ENCODE assay signal across 8 cellular contexts in genomic region chr11:64305691-64306562, GRCh38. TPM values are rescaled to one million over a fixed set of nuclear protein-coding genes. Genes with fewer than 3 reads are reported as not detected.
DNase-seq lines count a peak whose midpoint lies in the region; ATAC-seq and TF ChIP-seq lines count a peak whose summit lies in the region.

No MANE protein-coding gene starts in this region.

- WGBS in prostate gland = 2% methylated on average over 32 of the region's 71 CpGs

- H3K27me3 ChIP-seq in BLaER1 treated with 17β-estradiol and CSF1 and Interleukin-3, amounts not matched to agents 10 nM and 100 nM = peaks cover 12 to 19% (median 14%) of the 10 kb centered on the region in 11 experiments
- peaks cover 10% of the 10 kb centered on the region for H3K27me3 ChIP-seq in HUES48 (ENCODE audit: control insufficient read depth, insufficient read depth, low read length)
- no peaks in the 10 kb centered on the region; the same call in 1 of the 2 replicates for H3K27me3 ChIP-seq in SJSA1 (replicated peaks)
- H3K27me3 ChIP-seq in prostate gland (replicated peaks; ENCODE audit: insufficient read depth) = no peaks in the 10 kb centered on the region
- H3K27me3 ChIP-seq in vagina = no peaks in the 10 kb centered on the region

- peaks cover 30 to 64% (median 34%) of the 10 kb centered on the region in 10 experiments for H3K4me1 ChIP-seq in BLaER1 treated with 17β-estradiol and CSF1 and Interleukin-3, amounts not matched to agents 10 nM and 100 nM
- H3K4me1 ChIP-seq in HUES48 (ENCODE audit: control insufficient read depth, insufficient read depth, low read length) (peaks cover 11% of the 10 kb centered on the region; the same call in 1 of the 2 replicates), SJSA1 (replicated peaks) (peaks cover 24% of the 10 kb centered on the region), prostate gland (replicated peaks) (peaks cover 2% of the 10 kb centered on the region), vagina (peaks cover 31% of the 10 kb centered on the region)

- H3K36me3 ChIP-seq in BLaER1 treated with 17β-estradiol and CSF1 and Interleukin-3, amounts not matched to agents 10 nM and 100 nM = peaks cover 12 to 39% (median 19%) of the 10 kb centered on the region in 11 experiments; a peak in 19 of 22 replicates
- H3K36me3 ChIP-seq in HUES48 (ENCODE audit: control insufficient read depth, insufficient read depth, low read length) (peaks cover 9% of the 10 kb centered on the region), SJSA1 (peaks cover 11% of the 10 kb centered on the region; the same call in 1 of the 2 replicates), prostate gland (no peaks in the 10 kb centered on the region), vagina (no peaks in the 10 kb centered on the region)

- ATAC-seq in GM19351 (IDR thresholded peaks at IDR 0.05; ENCODE audit: unreplicated experiment) = peak; percentile 26

- H4K20me1 ChIP-seq in BLaER1 treated with 17β-estradiol and CSF1 and Interleukin-3, amounts not matched to agents 10 nM and 100 nM = peaks cover 18 to 47% (median 36%) of the 10 kb centered on the region in 11 experiments; a peak in 20 of 22 replicates

- CTCF ChIA-PET in activated naive CD4-positive, alpha-beta T cell treated with anti-CD3 and anti-CD28 coated beads for 36 hours (lab: Charles Lee) = interaction anchor here (2.7 kb wide), 1 partner anchor 55 kb away, joined by 23 read pairs; the partner anchor contains the start of gene PLCB3

- DNase-seq in SJSA1 (ENCODE audit: low read depth in 1 of 2, low spot score in 2 of 2) (peak; percentile 73 to 79), cardiac septum (ENCODE audit: low spot score) (peak; percentile 93), prostate gland (ENCODE audit: low spot score) (peak; percentile 38), vagina (ENCODE audit: extremely low spot score in 2 of 2) (peak in 1 of 2 donors; percentile 91)
- DNase-seq in activated naive CD4-positive, alpha-beta T cell treated with anti-CD3 and anti-CD28 coated beads for 36 hours = peak; percentile 82

- H3K36me3 Mint-ChIP-seq in activated naive CD4-positive, alpha-beta T cell treated with anti-CD3 and anti-CD28 coated beads for 36 hours (ENCODE audit: low read depth) = peaks cover 9% of the 10 kb centered on the region

- peak overlapping the region; percentile 64 to 97 (median 92) for H3K27ac ChIP-seq in BLaER1 treated with 17β-estradiol and CSF1 and Interleukin-3, amounts not matched to agents 10 nM and 100 nM
- H3K27ac ChIP-seq in HUES48 (ENCODE audit: low read depth, low read length) (peak overlapping the region; percentile 92), SJSA1 (no peak overlapping the region), prostate gland (peak overlapping the region; percentile 75 to 78), vagina (peak overlapping the region; percentile 88)

- H3K9me3 ChIP-seq in BLaER1 treated with 17β-estradiol and CSF1 and Interleukin-3, amounts not matched to agents 10 nM and 100 nM (replicated peaks in 1 of 11) = no peaks in the 10 kb centered on the region
- H3K9me3 ChIP-seq in HUES48 (ENCODE audit: control insufficient read depth, insufficient read depth, low read length) (no peaks in the 10 kb centered on the region), SJSA1 (replicated peaks) (no peaks in the 10 kb centered on the region), prostate gland (no peaks in the 10 kb centered on the region), vagina (no peaks in the 10 kb centered on the region)

- H3K4me3 Mint-ChIP-seq in activated naive CD4-positive, alpha-beta T cell treated with anti-CD3 and anti-CD28 coated beads for 36 hours = peak overlapping the region; percentile 91

- TF ChIP-seq CTCF in prostate gland (IDR thresholded peaks at IDR 0.05) (peak in 2 of 4 experiments; percentile 38 to 40), vagina (IDR thresholded peaks at IDR 0.05) (no peak)

- peak overlapping the region; percentile 87 for H3K27ac Mint-ChIP-seq in activated naive CD4-positive, alpha-beta T cell treated with anti-CD3 and anti-CD28 coated beads for 36 hours

- peak; percentile 69 for TF ChIP-seq POLR2A in prostate gland (IDR thresholded peaks at IDR 0.05)
- no peak for TF ChIP-seq POLR2A in vagina (IDR thresholded peaks at IDR 0.05)

- intact Hi-C loops in activated naive CD4-positive, alpha-beta T cell treated with anti-CD3 and anti-CD28 coated beads for 36 hours (cut with micrococcal nuclease) = loop anchor here (1.0 to 2.0 kb wide), 14 partner anchors 11 to 473 kb away; partner anchors contain the start of genes CCDC88B, COX8A, DNAJC4 and FKBP2
- intact Hi-C loops in cardiac septum (cut with DNase I) (loop anchor here (2.0 kb wide), 1 partner anchor 21 kb away; the partner anchor contains the start of genes BAD and GPR137), prostate gland (cut with DNase I) (no loop called here), vagina (cut with DNase I) (loop anchor here (5.0 kb wide), 1 partner anchor 69 kb away; no protein-coding TSS in a partner anchor)

- no peaks in the 10 kb centered on the region for H3K9me3 Mint-ChIP-seq in activated naive CD4-positive, alpha-beta T cell treated with anti-CD3 and anti-CD28 coated beads for 36 hours

- peak overlapping the region; percentile 69 to 94 (median 84) for H3K4me3 ChIP-seq in BLaER1 treated with 17β-estradiol and CSF1 and Interleukin-3, amounts not matched to agents 10 nM and 100 nM
- H3K4me3 ChIP-seq in HUES48 (ENCODE audit: low read depth, low read length) (peak overlapping the region; percentile 80), SJSA1 (peak overlapping the region; percentile 60), prostate gland (peak overlapping the region; percentile 53 to 69), vagina (peak overlapping the region; percentile 83 to 93)

- H3K4me1 Mint-ChIP-seq in activated naive CD4-positive, alpha-beta T cell treated with anti-CD3 and anti-CD28 coated beads for 36 hours (ENCODE audit: low read depth) = peaks cover 35% of the 10 kb centered on the region

- H3K4me2 ChIP-seq in BLaER1 treated with 17β-estradiol and CSF1 and Interleukin-3, amounts not matched to agents 10 nM and 100 nM = peak overlapping the region; percentile 92 to 100 (median 97)

- H3K27me3 Mint-ChIP-seq in activated naive CD4-positive, alpha-beta T cell treated with anti-CD3 and anti-CD28 coated beads for 36 hours (ENCODE audit: low read depth) = peaks cover 5% of the 10 kb centered on the region

- peak overlapping the region; percentile 85 to 96 (median 92) for H3K9ac ChIP-seq in BLaER1 treated with 17β-estradiol and CSF1 and Interleukin-3, amounts not matched to agents 10 nM and 100 nM
- peak overlapping the region; percentile 69 for H3K9ac ChIP-seq in HUES48 (ENCODE audit: low read depth, low read length)

RNA-seq across cellular contexts. Expression of gene ESRRA, which starts 0.6 kb away (rescaled TPM):
- 50.7 and 51.1 TPM in 2 replicates for total RNA-seq in SJSA1 (2014; rRNA removed; shearing (Covaris generic))
- total RNA-seq in activated naive CD4-positive, alpha-beta T cell treated with anti-CD3 and anti-CD28 coated beads for 36 hours = 10 to 100 TPM; 18.5 to 21.7 TPM
- total RNA-seq in cardiac septum = 116 TPM
- 10 to 100 TPM; 38.7 to 54.7 TPM for total RNA-seq in prostate gland
- total RNA-seq in vagina = 44.4 TPM

RNA-seq across cellular contexts. Expression of gene CATSPERZ, which starts 5.8 kb away (rescaled TPM):
- total RNA-seq in SJSA1 (2014; rRNA removed; shearing (Covaris generic)) = not detected in 2 replicates
- under 1 TPM in 1 of 2 experiments, not detected in 1; 0.67 TPM for total RNA-seq in activated naive CD4-positive, alpha-beta T cell treated with anti-CD3 and anti-CD28 coated beads for 36 hours
- not detected for total RNA-seq in cardiac septum
- 10 to 100 TPM in 1 of 2 donors, not detected in 1; 44.3 TPM for total RNA-seq in prostate gland
- not detected for total RNA-seq in vagina

RNA-seq across cellular contexts. Expression of gene TRMT112, which starts 11.4 kb away (rescaled TPM):
- total RNA-seq in SJSA1 (2014; rRNA removed; shearing (Covaris generic)) = 506 and 974 TPM in 2 replicates
- total RNA-seq in activated naive CD4-positive, alpha-beta T cell treated with anti-CD3 and anti-CD28 coated beads for 36 hours = 100 to 1,000 TPM; 241 to 261 TPM
- total RNA-seq in cardiac septum (75.1 TPM), prostate gland (100 to 1,000 TPM; 328 to 400 TPM), vagina (195 TPM)

RNA-seq across cellular contexts. Expression of gene PRDX5, which starts 12.0 kb away (rescaled TPM):
- 205 and 232 TPM in 2 replicates for total RNA-seq in SJSA1 (2014; rRNA removed; shearing (Covaris generic))
- 100 to 1,000 TPM; 122 to 132 TPM for total RNA-seq in activated naive CD4-positive, alpha-beta T cell treated with anti-CD3 and anti-CD28 coated beads for 36 hours
- 208 TPM for total RNA-seq in cardiac septum
- 100 to 1,000 TPM; 224 to 303 TPM for total RNA-seq in prostate gland
- total RNA-seq in vagina = 229 TPM

RNA-seq across cellular contexts. Expression of gene KCNK4, which starts 14.8 kb away (rescaled TPM):
- 0.31 TPM in 1 of 2 replicates, not detected in the other for total RNA-seq in SJSA1 (2014; rRNA removed; shearing (Covaris generic))
- total RNA-seq in activated naive CD4-positive, alpha-beta T cell treated with anti-CD3 and anti-CD28 coated beads for 36 hours = under 1 TPM in 1 of 2 experiments, not detected in 1; 0.41 TPM
- not detected for total RNA-seq in cardiac septum
- not detected for total RNA-seq in prostate gland
- total RNA-seq in vagina = 0.98 TPM
